In genomic region chrX:116667760-116668159, GRCh38 we compare ENCODE assay signal across 30 cellular contexts.
"Had no signal": no experiment of that assay in that cellular context is flagged by ENCODE, and none has a peak within 500 bp of the region (broad histone marks: within the 10 kb centered on the region; RNA-seq: fewer than 3 reads in every experiment).

No MANE protein-coding gene starts in this region.

- DNase-seq: activated CD4-positive, alpha-beta T cell treated with anti-CD3 and anti-CD28 coated beads for 36 hours; activated CD4-positive, alpha-beta T cell treated with anti-CD3 and anti-CD28 coated beads, Interleukin-2, amount 10 ng/mL, durations not matched to agents 7 days and 5 days; activated CD4-positive, alpha-beta T cell treated with anti-CD3 and anti-CD28 coated beads, Interleukin-2, amount 50 U/mL, for 48 hours; activated CD8-positive, alpha-beta T cell treated with anti-CD3 and anti-CD28 coated beads, Interleukin-2, amount 10 ng/mL, durations not matched to agents 7 days and 5 days; activated gamma-delta T cell; activated naive CD4-positive, alpha-beta T cell treated with Interleukin-2 at 50 U/mL for 16 hours; activated naive CD8-positive, alpha-beta T cell treated with anti-CD3 and anti-CD28 coated beads, Interleukin-2, amount 10 ng/mL, durations not matched to agents 7 days and 5 days; activated T-cell treated with anti-CD3 and anti-CD28 coated beads, Interleukin-2, amount 50 U/mL, for 24 hours; amygdala; IMR-90; NCI-H1048; NCI-H1105 treated with DMSO at 0.1 percent for 48 hours; NCI-H1436; NCI-H1694; NCI-H1930; NCI-H2081 treated with DMSO at 0.1 percent for 48 hours; NCI-H2171; NCI-H510A; NCI-H526; NK-92 treated with Interleukin-12 subunit alpha and Interleukin-12 subunit beta, amount 100 ng/mL, for 24 hours; PC-9; SHP77; SJCRH30; SK-N-SH had no signal

- H3K27me3 Mint-ChIP-seq: activated CD4-positive, alpha-beta T cell treated with anti-CD3 and anti-CD28 coated beads for 36 hours; activated CD4-positive, alpha-beta T cell treated with anti-CD3 and anti-CD28 coated beads, Interleukin-2, amount 10 ng/mL, durations not matched to agents 7 days and 5 days; activated naive CD4-positive, alpha-beta T cell treated with anti-CD3 and anti-CD28 coated beads, Interleukin-2, amount 50 U/mL, for 24 hours; activated naive CD8-positive, alpha-beta T cell treated with anti-CD3 and anti-CD28 coated beads, Interleukin-2, amount 10 ng/mL, durations not matched to agents 7 days and 5 days; activated T-cell treated with anti-CD3 and anti-CD28 coated beads, Interleukin-2, amount 50 U/mL, for 24 hours had no signal

- H3K4me3 Mint-ChIP-seq: activated CD4-positive, alpha-beta T cell treated with anti-CD3 and anti-CD28 coated beads for 36 hours; activated CD4-positive, alpha-beta T cell treated with anti-CD3 and anti-CD28 coated beads, Interleukin-2, amount 10 ng/mL, durations not matched to agents 7 days and 5 days; activated CD8-positive, alpha-beta T cell treated with anti-CD3 and anti-CD28 coated beads, Interleukin-2, amount 10 ng/mL, durations not matched to agents 7 days and 5 days; activated naive CD4-positive, alpha-beta T cell treated with anti-CD3 and anti-CD28 coated beads, Interleukin-2, amount 50 U/mL, for 24 hours; activated naive CD8-positive, alpha-beta T cell treated with anti-CD3 and anti-CD28 coated beads, Interleukin-2, amount 10 ng/mL, durations not matched to agents 7 days and 5 days; activated T-cell treated with anti-CD3 and anti-CD28 coated beads, Interleukin-2, amount 50 U/mL, for 24 hours; T-helper 1 cell treated with Interleukin-12 subunit alpha and Interleukin-12 subunit beta and Interleukin-4 antibody, amounts not matched to agents 30 μg/mL and 1 μg/mL, for 36 hours; T-helper 2 cell treated with Interferon-gamma antibody and Interleukin-4, amounts not matched to agents 5 μg/mL and 100 μg/mL, for 36 hours had no signal

- H3K4me1 Mint-ChIP-seq: activated CD4-positive, alpha-beta T cell treated with anti-CD3 and anti-CD28 coated beads for 36 hours; activated CD4-positive, alpha-beta T cell treated with anti-CD3 and anti-CD28 coated beads, Interleukin-2, amount 10 ng/mL, durations not matched to agents 7 days and 5 days; activated naive CD4-positive, alpha-beta T cell treated with anti-CD3 and anti-CD28 coated beads, Interleukin-2, amount 50 U/mL, for 24 hours; activated naive CD8-positive, alpha-beta T cell treated with anti-CD3 and anti-CD28 coated beads, Interleukin-2, amount 10 ng/mL, durations not matched to agents 7 days and 5 days had no signal

- H3K36me3 Mint-ChIP-seq: activated naive CD4-positive, alpha-beta T cell treated with anti-CD3 and anti-CD28 coated beads, Interleukin-2, amount 50 U/mL, for 24 hours; activated naive CD8-positive, alpha-beta T cell treated with anti-CD3 and anti-CD28 coated beads, Interleukin-2, amount 10 ng/mL, durations not matched to agents 7 days and 5 days had no signal

- ATAC-seq: activated CD4-positive, alpha-beta T cell treated with anti-CD3 and anti-CD28 coated beads for 36 hours; activated CD4-positive, CD25-positive, alpha-beta regulatory T cell treated with anti-CD3 and anti-CD28 coated beads, Interleukin-2, amount 50 U/mL, for 24 hours; activated CD8-positive, alpha-beta T cell treated with anti-CD3 and anti-CD28 coated beads, Interleukin-2, amount 10 ng/mL, durations not matched to agents 7 days and 5 days; K562 had no signal

- H3K9me3 Mint-ChIP-seq: activated CD4-positive, alpha-beta T cell treated with anti-CD3 and anti-CD28 coated beads, Interleukin-2, amount 10 ng/mL, durations not matched to agents 7 days and 5 days; activated naive CD4-positive, alpha-beta T cell treated with anti-CD3 and anti-CD28 coated beads, Interleukin-2, amount 50 U/mL, for 24 hours; activated naive CD8-positive, alpha-beta T cell treated with anti-CD3 and anti-CD28 coated beads, Interleukin-2, amount 10 ng/mL, durations not matched to agents 7 days and 5 days; activated T-cell treated with anti-CD3 and anti-CD28 coated beads, Interleukin-2, amount 50 U/mL, for 24 hours; activated T-helper 2 cell treated with anti-CD3 and anti-CD28 coated beads, Interferon-gamma antibody, Interleukin-2, Interleukin-4, amounts not matched to agents 10 μg/mL and 5 μg/mL and 100 μg/mL, durations not matched to agents 14 hours and 24 hours and 36 hours; T-helper 1 cell treated with Interleukin-12 subunit alpha and Interleukin-12 subunit beta and Interleukin-4 antibody, amounts not matched to agents 30 μg/mL and 1 μg/mL, for 36 hours; T-helper 2 cell treated with Interferon-gamma antibody and Interleukin-4, amounts not matched to agents 5 μg/mL and 100 μg/mL, for 36 hours had no signal

- H3K27ac Mint-ChIP-seq: activated CD4-positive, alpha-beta T cell treated with anti-CD3 and anti-CD28 coated beads for 36 hours; activated CD4-positive, alpha-beta T cell treated with anti-CD3 and anti-CD28 coated beads, Interleukin-2, amount 10 ng/mL, durations not matched to agents 7 days and 5 days; activated CD8-positive, alpha-beta T cell treated with anti-CD3 and anti-CD28 coated beads, Interleukin-2, amount 10 ng/mL, durations not matched to agents 7 days and 5 days; activated naive CD4-positive, alpha-beta T cell treated with anti-CD3 and anti-CD28 coated beads, Interleukin-2, amount 50 U/mL, for 24 hours; activated naive CD8-positive, alpha-beta T cell treated with anti-CD3 and anti-CD28 coated beads, Interleukin-2, amount 10 ng/mL, durations not matched to agents 7 days and 5 days; activated T-cell treated with anti-CD3 and anti-CD28 coated beads, Interleukin-2, amount 50 U/mL, for 24 hours; activated T-helper 2 cell treated with anti-CD3 and anti-CD28 coated beads, Interferon-gamma antibody, Interleukin-2, Interleukin-4, amounts not matched to agents 10 μg/mL and 5 μg/mL and 100 μg/mL, durations not matched to agents 14 hours and 24 hours and 36 hours; T-helper 1 cell treated with Interleukin-12 subunit alpha and Interleukin-12 subunit beta and Interleukin-4 antibody, amounts not matched to agents 30 μg/mL and 1 μg/mL, for 36 hours; T-helper 2 cell treated with Interferon-gamma antibody and Interleukin-4, amounts not matched to agents 5 μg/mL and 100 μg/mL, for 36 hours had no signal
